ENCODE assay signal across 8 cellular contexts in genomic region chr3:170355738-170356595, GRCh38. TPM values are rescaled to one million over a fixed set of nuclear protein-coding genes. Genes with fewer than 3 reads are reported as not detected.
A peak's percentile ranks its signal among the peaks of the same experiment; 100 is the strongest.
DNase-seq lines count a peak whose midpoint lies in the region; ATAC-seq, FAIRE-seq and TF ChIP-seq lines count a peak whose summit lies in the region.

No MANE protein-coding gene starts in this region.

- peak overlapping the region; percentile 59 for H3K27ac ChIP-seq in CD8-positive, alpha-beta T cell (ENCODE audit: low read depth, low read length)
- peak overlapping the region; percentile 90 to 94 for H3K27ac ChIP-seq in kidney (ENCODE audit: low read depth in 2 of 2, low read length in 2 of 2)

- POLR2A ChIA-PET in CD8-positive, alpha-beta T cell (lab: Charles Lee) = interaction anchor here (0.5 to 3.4 kb wide), 9 partner anchors 11 to 390 kb away, joined by 3 to 14 read pairs (median 4); partner anchors contain the start of genes PRKCI and SEC62

- FAIRE-seq in kidney (lab: Jason Lieb, UNC) = no peak

- H3K4me1 ChIP-seq in CD8-positive, alpha-beta T cell (ENCODE audit: insufficient read depth, low read length) = peaks cover 24% of the 10 kb centered on the region
- H3K4me1 ChIP-seq in kidney (ENCODE audit: control insufficient read depth in 1 of 2, insufficient read depth in 1 of 2, low read depth in 1 of 2, low read length in 2 of 2) = peaks cover 16 to 17% of the 10 kb centered on the region in 2 donors

- H3K4me3 ChIP-seq in CD8-positive, alpha-beta T cell (ENCODE audit: low read depth, low read length) = peak overlapping the region; percentile 55
- H3K4me3 ChIP-seq in kidney (ENCODE audit: low read length in 2 of 2) = peak overlapping the region; percentile 79 to 80

- DNase-seq in CD8-positive, alpha-beta T cell = peak in 1 of 7 experiments; percentile 37
- peak; percentile 82 for DNase-seq in NOMO-1 treated with dmso at 0.1 percent for 144 hours (lab: John Stamatoyannopoulos, UW; ENCODE audit: unreplicated experiment)
- peak; percentile 20 for DNase-seq in brain pericyte (ENCODE audit: low read depth, low spot score)
- DNase-seq in kidney = peak; percentile 85
- peak; percentile 45 for DNase-seq in stimulated activated CD8-positive, alpha-beta memory T cell treated with anti-CD3 and anti-CD28 coated beads, Interleukin-4, amount 100 ng/mL, for 48 hours
- DNase-seq in HuH-7.5 (ENCODE audit: low spot score) = no peak

- CTCF ChIA-PET in CD8-positive, alpha-beta T cell (lab: Charles Lee) = interaction anchor here (1.1 to 2.0 kb wide), 2 partner anchors 13 to 58 kb away, joined by 3 to 7 read pairs; no protein-coding TSS in a partner anchor

- ATAC-seq in CD8-positive, alpha-beta T cell = peak; percentile 0
- peak; percentile 3 for ATAC-seq in GM19324 (IDR thresholded peaks at IDR 0.05; ENCODE audit: low FRiP score, unreplicated experiment)
- peak; percentile 34 for ATAC-seq in HG03378 (IDR thresholded peaks at IDR 0.05; ENCODE audit: unreplicated experiment)

- intact Hi-C loops in CD8-positive, alpha-beta T cell (cut with DNase I, micrococcal nuclease) = loop anchor here (2.0 to 10.0 kb wide), 11 partner anchors 44 to 1686 kb away; partner anchors contain the start of genes ACTRT3 (in 1 of the 2), EIF5A2 (in 1 of the 2), GPR160 (in 1 of the 2) and MYNN (in 1 of the 2)
- intact Hi-C loops in kidney (cut with DNase I) = no loop called here

- H3K36me3 Mint-ChIP-seq in CD8-positive, alpha-beta T cell = peaks cover 21% of the 10 kb centered on the region

- no peaks in the 10 kb centered on the region for H3K27me3 Mint-ChIP-seq in CD8-positive, alpha-beta T cell (ENCODE audit: low read depth)

- H3K27ac Mint-ChIP-seq in CD8-positive, alpha-beta T cell = peak overlapping the region; percentile 88

- no peaks in the 10 kb centered on the region for H3K27me3 ChIP-seq in CD8-positive, alpha-beta T cell (ENCODE audit: insufficient read depth, low read length)

- no peaks in the 10 kb centered on the region for H3K9me3 ChIP-seq in CD8-positive, alpha-beta T cell (ENCODE audit: low read length)
- H3K9me3 ChIP-seq in kidney (ENCODE audit: control insufficient read depth in 1 of 2, low read length in 2 of 2) = no peaks in the 10 kb centered on the region

- H3K4me1 Mint-ChIP-seq in CD8-positive, alpha-beta T cell (ENCODE audit: low read depth) = peaks cover 44% of the 10 kb centered on the region

- peak overlapping the region; percentile 74 for H3K4me3 Mint-ChIP-seq in CD8-positive, alpha-beta T cell

- TF ChIP-seq CTCF in CD8-positive, alpha-beta T cell (IDR thresholded peaks at IDR 0.05) = no peak
- TF ChIP-seq CTCF in kidney (IDR thresholded peaks at IDR 0.05; ENCODE audit: borderline replicate concordance, extremely low read depth, insufficient read depth) = no peak

- H3K9me3 Mint-ChIP-seq in CD8-positive, alpha-beta T cell = peaks cover 3% of the 10 kb centered on the region

- no peaks in the 10 kb centered on the region for H3K36me3 ChIP-seq in CD8-positive, alpha-beta T cell (ENCODE audit: insufficient read depth, low read length)
- peaks cover 1 to 8% of the 10 kb centered on the region in 2 donors for H3K36me3 ChIP-seq in kidney (ENCODE audit: control insufficient read depth in 1 of 2, insufficient read depth in 2 of 2, low read length in 2 of 2)

- peak overlapping the region; percentile 84 to 87 for H3K9ac ChIP-seq in kidney (ENCODE audit: low read length in 2 of 2)

RNA-seq across cellular contexts. Expression of gene SKIL, which starts 1.5 kb away (rescaled TPM):
- 100 to 1,000 TPM; 160 to 177 TPM for total RNA-seq in CD8-positive, alpha-beta T cell
- 68.2 TPM for total RNA-seq in kidney
- 5.6 TPM for polyA plus RNA-seq in kidney (ENCODE audit: insufficient read depth, low read depth, low replicate concordance)
